17 cellular contexts compared by ENCODE assay signal in genomic region chr2:161428240-161428587, GRCh38. TPM values are rescaled to one million over a fixed set of nuclear protein-coding genes. Genes with fewer than 3 reads are reported as not detected.
"Had no signal": no experiment of that assay in that cellular context is flagged by ENCODE, and none has a peak within 500 bp of the region (broad histone marks: within the 10 kb centered on the region; RNA-seq: fewer than 3 reads in every experiment).

No MANE protein-coding gene starts in this region.

- H3K9me2 ChIP-seq: SK-N-SH had no signal

- H3K4me3 ChIP-seq: left lung, mucosa of descending colon, right atrium auricular region had no signal

- H3K9ac ChIP-seq: SK-N-SH had no signal

- H3K27ac Mint-ChIP-seq: activated CD8-positive, alpha-beta memory T cell treated with anti-CD3 and anti-CD28 coated beads, Interleukin-2, amount 10 ng/mL, durations not matched to agents 7 days and 5 days; stimulated activated memory B cell treated with anti-CD40 and anti-IgM and Interleukin-4, amounts not matched to agents 10 μg/mL and 1 μg/mL and 100 μg/mL, for 72 hours had no signal

- H3K9me3 ChIP-seq: left lung, mucosa of descending colon, right atrium auricular region, SK-N-SH, transverse colon had no signal

- DNase-seq: activated CD4-positive, alpha-beta T cell treated with anti-CD3 and anti-CD28 coated beads, Interleukin-2, amount 50 U/mL, for 48 hours; activated CD8-positive, alpha-beta memory T cell treated with anti-CD3 and anti-CD28 coated beads, Interleukin-2, amount 10 ng/mL, durations not matched to agents 7 days and 5 days; activated effector memory CD4-positive, alpha-beta T cell treated with Interleukin-2 at 50 U/mL for 16 hours; activated naive CD4-positive, alpha-beta T cell treated with anti-CD3 and anti-CD28 coated beads, Interleukin-2, amount 50 U/mL, for 16 hours; esophagus squamous epithelium; mammary epithelial cell; SK-N-SH; stimulated activated CD4-positive, alpha-beta T cell treated with anti-CD3 and anti-CD28 coated beads, Interleukin-2, amount 100 ng/mL, for 48 hours; T-helper 1 cell; transverse colon had no signal

- H3K27ac ChIP-seq: esophagus squamous epithelium, left lung, right atrium auricular region, transverse colon had no signal

- ATAC-seq: activated CD8-positive, alpha-beta memory T cell treated with anti-CD3 and anti-CD28 coated beads, Interleukin-2, amount 10 ng/mL, durations not matched to agents 7 days and 5 days; left lung; mucosa of descending colon; naive thymus-derived CD4-positive, alpha-beta T cell; stimulated activated memory B cell treated with anti-CD40 and anti-IgM and Interleukin-4, amounts not matched to agents 10 μg/mL and 1 μg/mL and 100 μg/mL, for 72 hours had no signal

- H3K36me3 ChIP-seq: esophagus squamous epithelium, left lung, right atrium auricular region, transverse colon had no signal

- H3K4me2 ChIP-seq: SK-N-SH had no signal

RNA-seq across cellular contexts. Expression of gene TBR1, which starts 12.1 kb away (rescaled TPM):
- total RNA-seq: fibroblast of villous mesenchyme, mucosa of descending colon, right atrium auricular region, skeletal muscle tissue, transverse colon had no signal
- polyA plus RNA-seq: mammary epithelial cell; naive thymus-derived CD4-positive, alpha-beta T cell; SK-N-SH had no signal
